Comparison of ENCODE assay signal across 8 cellular contexts in genomic region chr19:46840157-46840942, GRCh38.
DNase-seq lines count a peak whose midpoint lies in the region; TF ChIP-seq lines count a peak whose summit lies in the region.

No MANE protein-coding gene starts in this region.

- H3K36me3 ChIP-seq in parathyroid adenoma (ENCODE audit: control insufficient read depth, insufficient read depth, low read length) = no peaks in the 10 kb centered on the region

- no peak overlapping the region for H3K9ac ChIP-seq in parathyroid adenoma

- no peaks in the 10 kb centered on the region for H3K9me3 ChIP-seq in parathyroid adenoma (ENCODE audit: control insufficient read depth, low read length)

- DNase-seq in COR-L47 (lab: John Stamatoyannopoulos, UW) (peak; percentile 43), HuH-7.5 (ENCODE audit: low spot score) (peak; percentile 64), OCI-M1 (lab: John Stamatoyannopoulos, UW) (peak; percentile 85), globus pallidus (ENCODE audit: low spot score) (peak; percentile 71), NCI-H128 (lab: John Stamatoyannopoulos, UW; ENCODE audit: unreplicated experiment) (no peak)
- peak; percentile 27 for DNase-seq in activated effector memory CD4-positive, alpha-beta T cell treated with Interleukin-2 at 50 U/mL for 16 hours
- no peak for DNase-seq in NK-92 treated with Interleukin-12 subunit alpha and Interleukin-12 subunit beta, amount 100 ng/mL, for 24 hours (lab: John Stamatoyannopoulos, UW)

- peak; percentile 88 for TF ChIP-seq CTCF in parathyroid adenoma (IDR thresholded peaks at IDR 0.05)

- H3K27ac ChIP-seq in parathyroid adenoma = no peak overlapping the region

- no peaks in the 10 kb centered on the region for H3K79me2 ChIP-seq in parathyroid adenoma

- H3K27me3 ChIP-seq in parathyroid adenoma (ENCODE audit: control insufficient read depth, insufficient read depth, low read length) = no peaks in the 10 kb centered on the region

- H3K4me1 ChIP-seq in parathyroid adenoma = no peaks in the 10 kb centered on the region

- H3K4me3 ChIP-seq in parathyroid adenoma (ENCODE audit: low read depth, low read length) = no peak overlapping the region

- H2AFZ ChIP-seq in parathyroid adenoma = no peak overlapping the region

- H3K4me2 ChIP-seq in parathyroid adenoma (ENCODE audit: low read length) = no peak overlapping the region

Comparison
In these comparisons a context has a peak if more than half of its experiments do, and no peak if none do; other contexts are left out.
1. DNase-seq: peak in COR-L47 (single experiment), HuH-7.5 (single experiment), OCI-M1 (single experiment), activated effector memory CD4-positive, alpha-beta T cell treated with Interleukin-2 at 50 U/mL for 16 hours (single experiment) and globus pallidus (single experiment); none in NK-92 treated with Interleukin-12 subunit alpha and Interleukin-12 subunit beta, amount 100 ng/mL, for 24 hours (single experiment) and NCI-H128 (single experiment).